ENCODE assay signal across 14 cellular contexts in genomic region chr3:154131850-154132249, GRCh38.
"Had no signal": no experiment of that assay in that cellular context is flagged by ENCODE, and none has a peak within 500 bp of the region (broad histone marks: within the 10 kb centered on the region; RNA-seq: fewer than 3 reads in every experiment).

No MANE protein-coding gene starts in this region.

- DNase-seq: activated CD4-positive, alpha-beta T cell treated with anti-CD3 and anti-CD28 coated beads for 36 hours; activated CD4-positive, alpha-beta T cell treated with anti-CD3 and anti-CD28 coated beads, Interleukin-2, amount 50 U/mL, for 48 hours; activated gamma-delta T cell treated with Interleukin-2 at 50 U/mL for 16 hours; dermis blood vessel endothelial cell; effector memory CD4-positive, alpha-beta T cell; esophagus squamous epithelium; mucosa of descending colon; naive thymus-derived CD8-positive, alpha-beta T cell; spleen; stimulated activated naive CD4-positive, alpha-beta T cell treated with Interleukin-2 at 50 U/mL for 16 hours; tibial artery had no signal

- ATAC-seq: activated CD4-positive, alpha-beta T cell treated with anti-CD3 and anti-CD28 coated beads for 36 hours; activated naive CD4-positive, alpha-beta T cell treated with anti-CD3 and anti-CD28 coated beads, Interleukin-2, amount 50 U/mL, for 72 hours; mucosa of descending colon; naive thymus-derived CD8-positive, alpha-beta T cell; sciatic nerve; WTC11 had no signal

- H3K4me3 ChIP-seq: esophagus squamous epithelium, mucosa of descending colon, spleen, tibial artery had no signal

- H3K27ac ChIP-seq: spleen, tibial artery had no signal

- H3K27me3 ChIP-seq: esophagus squamous epithelium, spleen, tibial artery had no signal

- H3K4me1 ChIP-seq: spleen had no signal

- H3K36me3 ChIP-seq: spleen had no signal

- H3K9me3 ChIP-seq: esophagus squamous epithelium, mucosa of descending colon, spleen, tibial artery had no signal
